In genomic region chr14:89425931-89426330, GRCh38 we compare ENCODE assay signal across 8 cellular contexts.
DNase-seq lines count a peak whose midpoint lies in the region.

No MANE protein-coding gene starts in this region.

- peaks cover 10% of the 10 kb centered on the region for H3K36me3 Mint-ChIP-seq in T-helper 2 cell treated with Interferon-gamma antibody and Interleukin-4, amounts not matched to agents 5 μg/mL and 100 μg/mL, for 36 hours (ENCODE audit: low read depth)

- H3K4me3 Mint-ChIP-seq in T-helper 2 cell treated with Interferon-gamma antibody and Interleukin-4, amounts not matched to agents 5 μg/mL and 100 μg/mL, for 36 hours, result peak overlapping the region; percentile 49

- H3K9me3 Mint-ChIP-seq in T-helper 2 cell treated with Interferon-gamma antibody and Interleukin-4, amounts not matched to agents 5 μg/mL and 100 μg/mL, for 36 hours, result no peaks in the 10 kb centered on the region

- DNase-seq in ELR (ENCODE audit: low read depth), result peak; percentile 96
- DNase-seq in HCEC 1CT, result peak; percentile 98
- DNase-seq in T-helper 2 cell treated with Interferon-gamma antibody and Interleukin-4, amounts not matched to agents 5 μg/mL and 100 μg/mL, for 36 hours (ENCODE audit: low spot score), result no peak
- peak; percentile 94 for DNase-seq in kidney tubule cell (ENCODE audit: low spot score)
- no peak for DNase-seq in SHP77 (lab: John Stamatoyannopoulos, UW)
- no peak for DNase-seq in NCI-H2029 (lab: John Stamatoyannopoulos, UW)
- DNase-seq in NCI-H1417 (lab: John Stamatoyannopoulos, UW), result no peak
- DNase-seq in NCI-H446 (lab: John Stamatoyannopoulos, UW), result no peak

- H3K27ac Mint-ChIP-seq in T-helper 2 cell treated with Interferon-gamma antibody and Interleukin-4, amounts not matched to agents 5 μg/mL and 100 μg/mL, for 36 hours, result peak overlapping the region; percentile 55

- H3K27me3 Mint-ChIP-seq in T-helper 2 cell treated with Interferon-gamma antibody and Interleukin-4, amounts not matched to agents 5 μg/mL and 100 μg/mL, for 36 hours (ENCODE audit: low read depth), result no peaks in the 10 kb centered on the region

- H3K4me1 Mint-ChIP-seq in T-helper 2 cell treated with Interferon-gamma antibody and Interleukin-4, amounts not matched to agents 5 μg/mL and 100 μg/mL, for 36 hours (ENCODE audit: low read depth), result peaks cover 69% of the 10 kb centered on the region

Comparison
In these comparisons a context has a peak if more than half of its experiments do, and no peak if none do; other contexts are left out.
1. DNase-seq: peak in ELR (single experiment), HCEC 1CT (single experiment) and kidney tubule cell (single experiment); none in T-helper 2 cell treated with Interferon-gamma antibody and Interleukin-4, amounts not matched to agents 5 μg/mL and 100 μg/mL, for 36 hours (single experiment), SHP77 (0 of 2), NCI-H2029 (single experiment), NCI-H1417 (0 of 3) and NCI-H446 (0 of 2).